ENCODE assay signal across 1 cellular context in genomic region chr1:50421768-50422674, GRCh38.
TF ChIP-seq lines count a peak whose summit lies in the region.

No MANE protein-coding gene starts in this region.

TF ChIP-seq in GM23338, 12 proteins besides CTCF, POLR2A, EP300 and RAD21:
- TF ChIP-seq ZNF331 (CRISPR knock-in tag; IDR thresholded peaks at IDR 0.05; ENCODE audit: low read depth) (no peak), REST (IDR thresholded peaks at IDR 0.05; ENCODE audit: unreplicated experiment) (no peak), ZNF114 (CRISPR knock-in tag; IDR thresholded peaks at IDR 0.05) (no peak), NANOG (IDR thresholded peaks at IDR 0.05; ENCODE audit: borderline replicate concordance) (no peak), EZH2phosphoT487 (IDR thresholded peaks at IDR 0.05; ENCODE audit: unreplicated experiment) (peak; percentile 65), EZH2 (IDR thresholded peaks at IDR 0.05; ENCODE audit: low read depth, unreplicated experiment) (peak; percentile 94), STAT1 (IDR thresholded peaks at IDR 0.05; ENCODE audit: unreplicated experiment) (no peak), ZNF462 (CRISPR knock-in tag; IDR thresholded peaks at IDR 0.05) (no peak), CREB1 (CRISPR knock-in tag; IDR thresholded peaks at IDR 0.05; ENCODE audit: low read depth) (no peak), ETS1 (IDR thresholded peaks at IDR 0.05) (no peak), JUNB (IDR thresholded peaks at IDR 0.05; ENCODE audit: unreplicated experiment) (no peak), POLR2AphosphoS5 (IDR thresholded peaks at IDR 0.05; ENCODE audit: low read depth) (no peak)
